ENCODE assay signal across 9 cellular contexts in genomic region chr6:32971245-32971580, GRCh38. TPM values are rescaled to one million over a fixed set of nuclear protein-coding genes. Genes with fewer than 3 reads are reported as not detected.
DNase-seq lines count a peak whose midpoint lies in the region; ATAC-seq, FAIRE-seq and TF ChIP-seq lines count a peak whose summit lies in the region.
"Had no signal": no experiment of that assay in that cellular context is flagged by ENCODE, and none has a peak within 500 bp of the region (broad histone marks: within the 10 kb centered on the region; RNA-seq: fewer than 3 reads in every experiment).

No MANE protein-coding gene starts in this region.

- no peaks in the 10 kb centered on the region for H3K27me3 Mint-ChIP-seq in activated T-cell treated with anti-CD3 and anti-CD28 coated beads, Interleukin-2, amount 50 U/mL, for 24 hours

- no peak for ATAC-seq in HepG2

- TF ChIP-seq RAD21 in HepG2 (CRISPR knock-in tag; IDR thresholded peaks at IDR 0.05) = no peak

- H3K4me1 ChIP-seq in adrenal gland (replicated peaks in 1 of 2) (peaks cover 27 to 31% of the 10 kb centered on the region in 2 donors), HepG2 (ENCODE audit: insufficient read depth, low read length) (peaks cover 47% of the 10 kb centered on the region), thymus (ENCODE audit: control insufficient read depth, insufficient read depth, low read length) (peaks cover 11% of the 10 kb centered on the region)

- in situ Hi-C loops in HepG2 (cut with HindIII; ENCODE audit: extremely low pct_ligation_motif_present, low pct_unique_long_range_greater_than_20kb) = loop anchor here (5.0 to 25.0 kb wide), 2 partner anchors 779 to 1059 kb away; partner anchors contain the start of genes GPSM3, PBX2 and ZBTB12

- TF ChIP-seq POLR2A in adrenal gland (IDR thresholded peaks at IDR 0.05) = no peak
- peak in 1 of 2 experiments; percentile 55; a peak in 2 of 4 replicates for TF ChIP-seq POLR2A in HepG2 (IDR thresholded peaks at IDR 0.05; ENCODE audit: insufficient read depth in 1 of 2, low read depth in 2 of 2, low read length in 2 of 2)

- TF ChIP-seq CTCF in adrenal gland (IDR thresholded peaks at IDR 0.05) (peak in 1 of 6 experiments; percentile 7), HepG2 (CRISPR knock-in tag; IDR thresholded peaks at IDR 0.05) (no peak)

- no peaks in the 10 kb centered on the region for H3K9me3 ChIP-seq in adrenal gland (replicated peaks in 1 of 3)
- H3K9me3 ChIP-seq in HepG2 (ENCODE audit: low read length) = no peaks in the 10 kb centered on the region
- no peaks in the 10 kb centered on the region for H3K9me3 ChIP-seq in thymus (ENCODE audit: control insufficient read depth)

- intact Hi-C loops in adrenal gland (cut with DNase I) = loop anchor here in 1 of 2 donors (5.0 kb wide), 1 partner anchor 79 kb away; no protein-coding TSS in a partner anchor
- intact Hi-C loops in HepG2 (cut with micrococcal nuclease; ENCODE audit: unreplicated experiment) = loop anchor here (5.0 kb wide), 1 partner anchor 226 kb away; no protein-coding TSS in a partner anchor
- intact Hi-C loops in posterior cingulate gyrus (cut with DNase I) = loop anchor here (5.0 kb wide), 2 partner anchors 231 to 774 kb away; partner anchors contain the start of genes HSD17B8, RXRB and SLC39A7

- peaks cover 23% of the 10 kb centered on the region for H3K4me1 Mint-ChIP-seq in activated T-cell treated with anti-CD3 and anti-CD28 coated beads, Interleukin-2, amount 50 U/mL, for 24 hours (ENCODE audit: low read depth)

- H2AFZ ChIP-seq in HepG2 (ENCODE audit: low read length) = no peak overlapping the region

- no peaks in the 10 kb centered on the region for H3K9me3 Mint-ChIP-seq in activated T-cell treated with anti-CD3 and anti-CD28 coated beads, Interleukin-2, amount 50 U/mL, for 24 hours

- CTCF ChIA-PET in HepG2 (lab: Yijun Ruan, JAX; ENCODE audit: low intra/inter-chr PET ratio, low total read pairs) = no interaction called here

- no peak for DNase-seq in activated T-cell treated with anti-CD3 and anti-CD28 coated beads, Interleukin-2, amount 50 U/mL, for 24 hours
- DNase-seq in activated T-cell treated with anti-CD3 and anti-CD28 coated beads, Interleukin-2, amount 50 U/mL, for 48 hours = no peak
- DNase-seq in adrenal gland (no peak), HepG2 (ENCODE audit: low spot score) (no peak), hepatic stellate cell (ENCODE audit: low spot score) (no peak), posterior cingulate gyrus (no peak), NCI-H2081 (lab: John Stamatoyannopoulos, UW) (no peak)

- POLR2A ChIA-PET in HepG2 (lab: Yijun Ruan, JAX) = interaction anchor here (0.6 to 10.5 kb wide), 55 partner anchors 8 to 1429 kb away, joined by 3 to 305 read pairs (median 5); partner anchors contain the start of genes ABHD16A, AGPAT1, ATF6B and B3GALT4

- no TSS peak for BruUV-seq in HepG2 (replicated peaks; lab: Mats Ljungman, UMichigan)

- peaks cover 81% of the 10 kb centered on the region for H3K79me2 ChIP-seq in HepG2 (ENCODE audit: insufficient read depth, low read length)

- H3K4me2 ChIP-seq in HepG2 (ENCODE audit: low read depth, low read length) = peak overlapping the region; percentile 91

- H3K36me3 ChIP-seq in adrenal gland (replicated peaks in 1 of 2) = peaks cover 0 to 30% of the 10 kb centered on the region in 2 donors
- H3K36me3 ChIP-seq in HepG2 (replicated peaks in 1 of 2; ENCODE audit: control insufficient read depth in 1 of 2, insufficient read depth in 2 of 2, low read length in 2 of 2) = peaks cover 18 to 39% of the 10 kb centered on the region in 2 experiments
- H3K36me3 ChIP-seq in thymus (ENCODE audit: control insufficient read depth, insufficient read depth) = peaks cover 19% of the 10 kb centered on the region

- H4K20me1 ChIP-seq in HepG2 (ENCODE audit: insufficient read depth, low read length) = peaks cover 42% of the 10 kb centered on the region

- peak overlapping the region; percentile 100 for H3K27ac Mint-ChIP-seq in activated T-cell treated with anti-CD3 and anti-CD28 coated beads, Interleukin-2, amount 50 U/mL, for 24 hours

- H3K4me3 ChIP-seq in adrenal gland (peak overlapping the region; percentile 73 to 90 (median 82)), HepG2 (replicated peaks in 1 of 3; ENCODE audit: insufficient read depth in 1 of 3, low read depth in 2 of 3, low read length in 3 of 3) (peak overlapping the region; percentile 75 to 96 (median 78)), thymus (ENCODE audit: low read length) (peak overlapping the region; percentile 87)

- 0% methylated on average over 14 to 15 of the region's 15 CpGs for WGBS in adrenal gland, 4 donors
- 45% methylated on average over 15 of the region's 15 CpGs for WGBS in HepG2 (ENCODE audit: low lambda C conversion rate)
- WGBS in thymus = under 1% methylated on average over 15 of the region's 15 CpGs

- peak; percentile 4 for FAIRE-seq in HepG2 (lab: Jason Lieb, UNC)

- H3K36me3 Mint-ChIP-seq in activated T-cell treated with anti-CD3 and anti-CD28 coated beads, Interleukin-2, amount 50 U/mL, for 24 hours (ENCODE audit: low read depth) = peaks cover 81% of the 10 kb centered on the region

- H3K27me3 ChIP-seq in adrenal gland (no peaks in the 10 kb centered on the region), HepG2 (ENCODE audit: control insufficient read depth in 1 of 2, insufficient read depth in 2 of 2, low read length in 2 of 2) (peaks cover 0 to 4% of the 10 kb centered on the region in 2 experiments; a peak in 1 of 5 replicates), thymus (ENCODE audit: control insufficient read depth, insufficient read depth) (no peaks in the 10 kb centered on the region)

- H3K9ac ChIP-seq in HepG2 (ENCODE audit: insufficient read depth, low read depth, low read length) = peak overlapping the region; percentile 100

- H3K27ac ChIP-seq in adrenal gland (peak overlapping the region; percentile 99 to 100 (median 100)), HepG2 (ENCODE audit: extremely low read length, insufficient read depth, low read length) (peak overlapping the region; percentile 99), thymus (ENCODE audit: low read depth) (peak overlapping the region; percentile 98)

- peak overlapping the region; percentile 92 for H3K4me3 Mint-ChIP-seq in activated T-cell treated with anti-CD3 and anti-CD28 coated beads, Interleukin-2, amount 50 U/mL, for 24 hours

- no peak for TF ChIP-seq EP300 in HepG2 (IDR thresholded peaks at IDR 0.05; ENCODE audit: low read depth in 2 of 2, low read length in 2 of 2)
- no peak for TF ChIP-seq EP300 in HepG2 (CRISPR knock-in tag; IDR thresholded peaks at IDR 0.05; ENCODE audit: borderline replicate concordance)

RNA-seq across cellular contexts. Expression of gene BRD2, which starts 2.8 kb away (rescaled TPM):
- total RNA-seq in adrenal gland (100 to 1,000 TPM; 134 to 196 (median 165) TPM), HepG2 (2016; rRNA removed; fragmentation: Illumina TruSeq; extraction: Trizol) (71.5 and 143 TPM in 2 replicates)
- polyA plus RNA-seq in adrenal gland (100 to 1,000 TPM; 127 to 288 (median 152) TPM), HepG2 (2011; rRNA removed) (194 and 202 TPM in 2 replicates), thymus (119 TPM)
- 57.3 and 65.0 TPM in 2 replicates for total RNA-seq in HepG2 (2016; cell fraction: cytosol; rRNA removed; fragmentation: Illumina TruSeq; extraction: Trizol; ENCODE audit: low read depth)
- total RNA-seq in HepG2 (2016; cell fraction: insoluble cytoplasmic fraction; rRNA removed; fragmentation: Illumina TruSeq; extraction: Trizol) = 67.2 and 139 TPM in 2 replicates
- 98.6 and 98.8 TPM in 2 replicates for total RNA-seq in HepG2 (2016; cell fraction: membrane; rRNA removed; fragmentation: Illumina TruSeq; extraction: Trizol)
- total RNA-seq in HepG2 (2016; cell fraction: nucleus; rRNA removed; fragmentation: Illumina TruSeq; extraction: Trizol) = 221 and 247 TPM in 2 replicates
- polyA plus RNA-seq in HepG2 (2011; cell fraction: cytosol; rRNA removed) = 75.6 and 93.5 TPM in 2 replicates
- polyA plus RNA-seq in HepG2 (2011; cell fraction: nucleus; rRNA removed) = 401 and 432 TPM in 2 replicates
- 149 and 160 TPM in 2 replicates for polyA plus RNA-seq in HepG2 (2012)
- polyA plus RNA-seq in HepG2 (2016; cell fraction: cytosol; fragmentation: Illumina TruSeq; extraction: Trizol; ENCODE audit: low read depth) = 30.1 and 33.2 TPM in 2 replicates
- 94.6 and 114 TPM in 2 replicates for polyA plus RNA-seq in HepG2 (2016; cell fraction: insoluble cytoplasmic fraction; fragmentation: Illumina TruSeq; extraction: Trizol; ENCODE audit: low read depth)
- 58.5 and 64.6 TPM in 2 replicates for polyA plus RNA-seq in HepG2 (2016; cell fraction: membrane; fragmentation: Illumina TruSeq; extraction: Trizol; ENCODE audit: low read depth)
- 653 and 682 TPM in 2 replicates for polyA plus RNA-seq in HepG2 (2016; cell fraction: nucleus; fragmentation: Illumina TruSeq; extraction: Trizol; ENCODE audit: insufficient read depth, low read depth)
- polyA minus RNA-seq in HepG2 (2011; rRNA and poly(A)+ RNA removed; ENCODE audit: low replicate concordance) = 126 and 157 TPM in 2 replicates
- polyA minus RNA-seq in HepG2 (2011; cell fraction: cytosol; rRNA and poly(A)+ RNA removed) = 43.6 and 49.2 TPM in 2 replicates
- polyA minus RNA-seq in HepG2 (2011; cell fraction: nucleus; rRNA and poly(A)+ RNA removed) = 223 and 377 TPM in 2 replicates

RNA-seq across cellular contexts. Expression of gene HLA-DMA, which starts 18.3 kb away (rescaled TPM):
- 100 to 1,000 TPM in 5 of 8 donors, 10 to 100 TPM in 3; 40.3 to 269 (median 140) TPM for total RNA-seq in adrenal gland
- 100 to 1,000 TPM in 2 of 3 donors, 10 to 100 TPM in 1; 87.5 to 138 (median 108) TPM for polyA plus RNA-seq in adrenal gland
- total RNA-seq in HepG2 (2016; rRNA removed; fragmentation: Illumina TruSeq; extraction: Trizol) = 0.71 and 1.3 TPM in 2 replicates
- total RNA-seq in HepG2 (2016; cell fraction: cytosol; rRNA removed; fragmentation: Illumina TruSeq; extraction: Trizol; ENCODE audit: low read depth) = 0.53 and 0.61 TPM in 2 replicates
- 0.82 and 1.2 TPM in 2 replicates for total RNA-seq in HepG2 (2016; cell fraction: insoluble cytoplasmic fraction; rRNA removed; fragmentation: Illumina TruSeq; extraction: Trizol)
- 0.46 and 0.76 TPM in 2 replicates for total RNA-seq in HepG2 (2016; cell fraction: membrane; rRNA removed; fragmentation: Illumina TruSeq; extraction: Trizol)
- 0.78 and 0.85 TPM in 2 replicates for total RNA-seq in HepG2 (2016; cell fraction: nucleus; rRNA removed; fragmentation: Illumina TruSeq; extraction: Trizol)
- 0.70 and 1.7 TPM in 2 replicates for polyA plus RNA-seq in HepG2 (2011; rRNA removed)
- polyA plus RNA-seq in HepG2 (2011; cell fraction: cytosol; rRNA removed) = 0.59 and 1.2 TPM in 2 replicates
- polyA plus RNA-seq in HepG2 (2011; cell fraction: nucleus; rRNA removed) = 3.1 and 3.3 TPM in 2 replicates
- polyA plus RNA-seq in HepG2 (2012) = 1.6 and 1.7 TPM in 2 replicates
- polyA plus RNA-seq in HepG2 (2016; cell fraction: cytosol; fragmentation: Illumina TruSeq; extraction: Trizol; ENCODE audit: low read depth) = 0.12 and 0.36 TPM in 2 replicates
- 0.62 and 0.68 TPM in 2 replicates for polyA plus RNA-seq in HepG2 (2016; cell fraction: insoluble cytoplasmic fraction; fragmentation: Illumina TruSeq; extraction: Trizol; ENCODE audit: low read depth)
- polyA plus RNA-seq in HepG2 (2016; cell fraction: membrane; fragmentation: Illumina TruSeq; extraction: Trizol; ENCODE audit: low read depth) = 0.63 and 0.96 TPM in 2 replicates
- polyA plus RNA-seq in HepG2 (2016; cell fraction: nucleus; fragmentation: Illumina TruSeq; extraction: Trizol; ENCODE audit: insufficient read depth, low read depth) = 2.9 and 4.5 TPM in 2 replicates
- 1.2 and 1.9 TPM in 2 replicates for polyA minus RNA-seq in HepG2 (2011; rRNA and poly(A)+ RNA removed; ENCODE audit: low replicate concordance)
- not detected in 2 replicates for polyA minus RNA-seq in HepG2 (2011; cell fraction: cytosol; rRNA and poly(A)+ RNA removed)
- 1.7 and 2.3 TPM in 2 replicates for polyA minus RNA-seq in HepG2 (2011; cell fraction: nucleus; rRNA and poly(A)+ RNA removed)
- polyA plus RNA-seq in thymus = 161 TPM

RNA-seq across cellular contexts. Expression of gene HLA-DMB, which starts 30.4 kb away (rescaled TPM):
- 100 to 1,000 TPM in 1 of 8 donors, 10 to 100 TPM in 7; 37.3 to 118 (median 85.7) TPM for total RNA-seq in adrenal gland
- 10 to 100 TPM in 2 of 3 donors, 1 to 10 TPM in 1; 9.1 to 41.2 (median 23.9) TPM for polyA plus RNA-seq in adrenal gland
- total RNA-seq in HepG2 (2016; rRNA removed; fragmentation: Illumina TruSeq; extraction: Trizol) = not detected in 2 replicates
- not detected in 2 replicates for total RNA-seq in HepG2 (2016; cell fraction: cytosol; rRNA removed; fragmentation: Illumina TruSeq; extraction: Trizol; ENCODE audit: low read depth)
- not detected in 2 replicates for total RNA-seq in HepG2 (2016; cell fraction: insoluble cytoplasmic fraction; rRNA removed; fragmentation: Illumina TruSeq; extraction: Trizol)
- not detected in 2 replicates for total RNA-seq in HepG2 (2016; cell fraction: membrane; rRNA removed; fragmentation: Illumina TruSeq; extraction: Trizol)
- total RNA-seq in HepG2 (2016; cell fraction: nucleus; rRNA removed; fragmentation: Illumina TruSeq; extraction: Trizol) = not detected in 2 replicates
- not detected in 2 replicates for polyA plus RNA-seq in HepG2 (2011; rRNA removed)
- polyA plus RNA-seq in HepG2 (2011; cell fraction: cytosol; rRNA removed) = not detected in 2 replicates
- 0.09 TPM in 1 of 2 replicates, not detected in the other for polyA plus RNA-seq in HepG2 (2011; cell fraction: nucleus; rRNA removed)
- polyA plus RNA-seq in HepG2 (2012) = not detected in 2 replicates
- polyA plus RNA-seq in HepG2 (2016; cell fraction: cytosol; fragmentation: Illumina TruSeq; extraction: Trizol; ENCODE audit: low read depth) = not detected in 2 replicates
- polyA plus RNA-seq in HepG2 (2016; cell fraction: insoluble cytoplasmic fraction; fragmentation: Illumina TruSeq; extraction: Trizol; ENCODE audit: low read depth) = not detected in 2 replicates
- polyA plus RNA-seq in HepG2 (2016; cell fraction: membrane; fragmentation: Illumina TruSeq; extraction: Trizol; ENCODE audit: low read depth) = not detected in 2 replicates
- polyA plus RNA-seq in HepG2 (2016; cell fraction: nucleus; fragmentation: Illumina TruSeq; extraction: Trizol; ENCODE audit: insufficient read depth, low read depth) = not detected in 2 replicates
- polyA minus RNA-seq in HepG2 (2011; rRNA and poly(A)+ RNA removed; ENCODE audit: low replicate concordance) = not detected in 2 replicates
- polyA minus RNA-seq in HepG2 (2011; cell fraction: cytosol; rRNA and poly(A)+ RNA removed) = not detected in 2 replicates
- not detected in 2 replicates for polyA minus RNA-seq in HepG2 (2011; cell fraction: nucleus; rRNA and poly(A)+ RNA removed)
- polyA plus RNA-seq in thymus = 71.0 TPM
- total RNA-seq: LHCN-M2 had no signal

RNA-seq across cellular contexts. Expression of gene HLA-DOA, which starts 38.2 kb away (rescaled TPM):
- total RNA-seq in adrenal gland = 10 to 100 TPM in 6 of 8 donors, 1 to 10 TPM in 2; 4.4 to 61.9 (median 24.7) TPM
- 1 to 10 TPM; 1.6 to 4.2 (median 1.9) TPM for polyA plus RNA-seq in adrenal gland
- 0.07 and 0.09 TPM in 2 replicates for total RNA-seq in HepG2 (2016; rRNA removed; fragmentation: Illumina TruSeq; extraction: Trizol)
- total RNA-seq in HepG2 (2016; cell fraction: cytosol; rRNA removed; fragmentation: Illumina TruSeq; extraction: Trizol; ENCODE audit: low read depth) = not detected in 2 replicates
- 0.04 TPM in 1 of 2 replicates, not detected in the other for total RNA-seq in HepG2 (2016; cell fraction: insoluble cytoplasmic fraction; rRNA removed; fragmentation: Illumina TruSeq; extraction: Trizol)
- 0.06 TPM in 1 of 2 replicates, not detected in the other for total RNA-seq in HepG2 (2016; cell fraction: membrane; rRNA removed; fragmentation: Illumina TruSeq; extraction: Trizol)
- 0.09 TPM in 1 of 2 replicates, not detected in the other for total RNA-seq in HepG2 (2016; cell fraction: nucleus; rRNA removed; fragmentation: Illumina TruSeq; extraction: Trizol)
- 0.03 TPM in 1 of 2 replicates, not detected in the other for polyA plus RNA-seq in HepG2 (2011; rRNA removed)
- 0.04 TPM in 1 of 2 replicates, not detected in the other for polyA plus RNA-seq in HepG2 (2011; cell fraction: cytosol; rRNA removed)
- polyA plus RNA-seq in HepG2 (2011; cell fraction: nucleus; rRNA removed) = not detected in 2 replicates
- polyA plus RNA-seq in HepG2 (2012) = not detected in 2 replicates
- polyA plus RNA-seq in HepG2 (2016; cell fraction: cytosol; fragmentation: Illumina TruSeq; extraction: Trizol; ENCODE audit: low read depth) = not detected in 2 replicates
- polyA plus RNA-seq in HepG2 (2016; cell fraction: insoluble cytoplasmic fraction; fragmentation: Illumina TruSeq; extraction: Trizol; ENCODE audit: low read depth) = 0.07 TPM in 1 of 2 replicates, not detected in the other
- polyA plus RNA-seq in HepG2 (2016; cell fraction: membrane; fragmentation: Illumina TruSeq; extraction: Trizol; ENCODE audit: low read depth) = not detected in 2 replicates
- 0.63 TPM in 1 of 2 replicates, not detected in the other for polyA plus RNA-seq in HepG2 (2016; cell fraction: nucleus; fragmentation: Illumina TruSeq; extraction: Trizol; ENCODE audit: insufficient read depth, low read depth)
- polyA minus RNA-seq in HepG2 (2011; rRNA and poly(A)+ RNA removed; ENCODE audit: low replicate concordance) = 0.30 TPM in 1 of 2 replicates, not detected in the other
- not detected in 2 replicates for polyA minus RNA-seq in HepG2 (2011; cell fraction: cytosol; rRNA and poly(A)+ RNA removed)
- not detected in 2 replicates for polyA minus RNA-seq in HepG2 (2011; cell fraction: nucleus; rRNA and poly(A)+ RNA removed)
- polyA plus RNA-seq in thymus = 27.9 TPM

Comparison
In these comparisons a context has a peak if more than half of its experiments do, and no peak if none do; other contexts are left out.
1. RNA of gene HLA-DMA, which starts 18.3 kb away (polyA plus RNA-seq): 161 TPM in thymus (single experiment) and 87.5 to 138 TPM in adrenal gland; 0.12 to 4.5 TPM in HepG2; every median in the first group is over 10 times any median in the second.
2. RNA of gene HLA-DMB, which starts 30.4 kb away (polyA plus RNA-seq): 71.0 TPM in thymus (single experiment) and 9.1 to 41.2 TPM in adrenal gland; 0.09 TPM in HepG2; every median in the first group is over 4 times any median in the second.
3. Peak in every context shown above with its lines, with median percentiles within 50 percentile points of each other: H3K27ac ChIP-seq and H3K4me3 ChIP-seq.